Comparison of ENCODE assay signal across 25 cellular contexts in genomic region chr11:1457326-1457680, GRCh38.
"Had no signal": no experiment of that assay in that cellular context is flagged by ENCODE, and none has a peak within 500 bp of the region (broad histone marks: within the 10 kb centered on the region; RNA-seq: fewer than 3 reads in every experiment).

No MANE protein-coding gene starts in this region.

- H3K27ac ChIP-seq: brain microvascular endothelial cell, epithelial cell of prostate had no signal

- DNase-seq: activated CD4-positive, alpha-beta memory T cell treated with anti-CD3 and anti-CD28 coated beads for 36 hours; activated CD4-positive, alpha-beta T cell treated with anti-CD3 and anti-CD28 coated beads for 36 hours; activated CD4-positive, alpha-beta T cell treated with anti-CD3 and anti-CD28 coated beads, Interleukin-2, amount 10 ng/mL, durations not matched to agents 24 days and 14 days; activated CD4-positive, CD25-positive, alpha-beta regulatory T cell; activated CD4-positive, CD25-positive, alpha-beta regulatory T cell treated with anti-CD3 and anti-CD28 coated beads, Interleukin-2, amount 50 U/mL, for 72 hours; activated CD8-positive, alpha-beta memory T cell treated with anti-CD3 and anti-CD28 coated beads, Interleukin-2, amount 10 ng/mL, durations not matched to agents 7 days and 5 days; activated CD8-positive, alpha-beta memory T cell treated with anti-CD3 and anti-CD28 coated beads, Interleukin-2, amount 50 U/mL, for 4 hours; activated CD8-positive, alpha-beta T cell treated with anti-CD3 and anti-CD28 coated beads, Interleukin-2, amount 10 ng/mL, durations not matched to agents 7 days and 5 days; activated gamma-delta T cell; activated naive CD4-positive, alpha-beta T cell; activated naive CD4-positive, alpha-beta T cell treated with anti-CD3 and anti-CD28 coated beads, Interleukin-2, amount 10 ng/mL, durations not matched to agents 7 days and 5 days; activated T-cell treated with anti-CD3 and anti-CD28 coated beads, Interleukin-2, amount 50 U/mL, for 1 hour; activated T-cell treated with anti-CD3 and anti-CD28 coated beads, Interleukin-2, amount 50 U/mL, for 72 hours; amniotic stem cell; anterior cingulate cortex; brain microvascular endothelial cell; cortex of kidney; dermis blood vessel endothelial cell; effector CD8-positive, alpha-beta T cell; esophagus squamous epithelium; foreskin melanocyte; T-helper 2 cell had no signal

- H3K4me3 ChIP-seq: esophagus squamous epithelium, gastroesophageal sphincter had no signal

- H3K36me3 ChIP-seq: brain microvascular endothelial cell, esophagus squamous epithelium, gastroesophageal sphincter had no signal

- H3K27me3 ChIP-seq: brain microvascular endothelial cell, gastroesophageal sphincter had no signal

- ATAC-seq: activated CD4-positive, alpha-beta T cell treated with anti-CD3 and anti-CD28 coated beads for 36 hours; activated CD8-positive, alpha-beta memory T cell treated with anti-CD3 and anti-CD28 coated beads, Interleukin-2, amount 10 ng/mL, durations not matched to agents 7 days and 5 days; activated CD8-positive, alpha-beta T cell treated with anti-CD3 and anti-CD28 coated beads, Interleukin-2, amount 10 ng/mL, durations not matched to agents 7 days and 5 days; activated naive CD4-positive, alpha-beta T cell treated with anti-CD3 and anti-CD28 coated beads, Interleukin-2, amount 50 U/mL, for 72 hours; activated T-cell treated with anti-CD3 and anti-CD28 coated beads, Interleukin-2, amount 50 U/mL, for 72 hours; gastroesophageal sphincter had no signal

- H3K9me3 ChIP-seq: esophagus squamous epithelium, gastroesophageal sphincter had no signal
